Comparison of ENCODE assay signal across 17 cellular contexts in genomic region chr5:22465616-22466015, GRCh38.
DNase-seq lines count a peak whose midpoint lies in the region; ATAC-seq and TF ChIP-seq lines count a peak whose summit lies in the region.
"Had no signal": no experiment of that assay in that cellular context is flagged by ENCODE, and none has a peak within 500 bp of the region (broad histone marks: within the 10 kb centered on the region; RNA-seq: fewer than 3 reads in every experiment).

No MANE protein-coding gene starts in this region.

- TF ChIP-seq CTCF in foreskin keratinocyte (conservative IDR thresholded peaks at IDR 0.05), result no peak

- POLR2A ChIA-PET in HEK293T (lab: Yijun Ruan, JAX), result no interaction called here

- H3K27ac Mint-ChIP-seq in stimulated activated effector memory CD8-positive, alpha-beta T cell treated with anti-CD3 and anti-CD28 coated beads, Interleukin-12 subunit alpha, Interleukin-12 subunit beta, amount 100 ng/mL, for 72 hours, result no peak overlapping the region
- H3K27ac Mint-ChIP-seq: B cell; CD4-positive, alpha-beta T cell; CD8-positive, alpha-beta T cell had no signal

- H3K27ac ChIP-seq in foreskin keratinocyte, result no peak overlapping the region
- H3K27ac ChIP-seq: BLaER1 treated with 17β-estradiol and CSF1 and Interleukin-3, amounts not matched to agents 10 nM and 100 nM; C4-2B had no signal

- H3K36me3 Mint-ChIP-seq in stimulated activated effector memory CD8-positive, alpha-beta T cell treated with anti-CD3 and anti-CD28 coated beads, Interleukin-12 subunit alpha, Interleukin-12 subunit beta, amount 100 ng/mL, for 72 hours, result no peaks in the 10 kb centered on the region
- H3K36me3 Mint-ChIP-seq: CD8-positive, alpha-beta T cell had no signal

- CTCF ChIA-PET in HEK293T (lab: Yijun Ruan, JAX), result no interaction called here

- H3K4me1 ChIP-seq in foreskin keratinocyte, result no peaks in the 10 kb centered on the region
- H3K4me1 ChIP-seq: BLaER1 treated with 17β-estradiol and CSF1 and Interleukin-3, amounts not matched to agents 10 nM and 100 nM; Caco-2 had no signal

- H3K27me3 ChIP-seq in foreskin keratinocyte, result no peaks in the 10 kb centered on the region
- H3K27me3 ChIP-seq: BLaER1 treated with 17β-estradiol and CSF1 and Interleukin-3, amounts not matched to agents 10 nM and 100 nM had no signal

- H3K9me3 Mint-ChIP-seq in stimulated activated effector memory CD8-positive, alpha-beta T cell treated with anti-CD3 and anti-CD28 coated beads, Interleukin-12 subunit alpha, Interleukin-12 subunit beta, amount 100 ng/mL, for 72 hours, result peaks cover 16% of the 10 kb centered on the region

- no peak overlapping the region for H3K4me3 Mint-ChIP-seq in stimulated activated effector memory CD8-positive, alpha-beta T cell treated with anti-CD3 and anti-CD28 coated beads, Interleukin-12 subunit alpha, Interleukin-12 subunit beta, amount 100 ng/mL, for 72 hours
- H3K4me3 Mint-ChIP-seq: B cell; CD4-positive, alpha-beta T cell; CD8-positive, alpha-beta T cell had no signal

- ATAC-seq in foreskin keratinocyte, result peak; percentile 10
- peak; percentile 26 for ATAC-seq in stimulated activated effector memory CD8-positive, alpha-beta T cell treated with anti-CD3 and anti-CD28 coated beads, Interleukin-12 subunit alpha, Interleukin-12 subunit beta, amount 100 ng/mL, for 72 hours
- ATAC-seq in stimulated activated naive CD8-positive, alpha-beta T cell treated with anti-CD3 and anti-CD28 coated beads, Interleukin-15, Interleukin-2, amounts not matched to agents 100 U/mL and 50 U/mL, for 24 hours, result no peak
- no peak for ATAC-seq in HG02759 (IDR thresholded peaks at IDR 0.05; ENCODE audit: unreplicated experiment)
- ATAC-seq: CD8-positive, alpha-beta T cell had no signal

- no peak for DNase-seq in HEK293T (ENCODE audit: extremely low spot score)
- no peak for DNase-seq in foreskin keratinocyte
- no peak for DNase-seq in stimulated activated effector memory CD8-positive, alpha-beta T cell treated with anti-CD3 and anti-CD28 coated beads, Interleukin-12 subunit alpha, Interleukin-12 subunit beta, amount 100 ng/mL, for 72 hours (ENCODE audit: low spot score in 2 of 2)
- no peak for DNase-seq in SHP77 treated with DMSO at 0.1 percent for 48 hours (lab: John Stamatoyannopoulos, UW)
- no peak for DNase-seq in stimulated activated naive CD8-positive, alpha-beta T cell treated with anti-CD3 and anti-CD28 coated beads, Interleukin-15, Interleukin-2, amounts not matched to agents 100 U/mL and 50 U/mL, for 24 hours
- DNase-seq: 8988T; ACHN; Caco-2; Calu3; CD4-positive, alpha-beta T cell; CD8-positive, alpha-beta T cell; DMS79 treated with DMSO at 0.1 percent for 48 hours; GF-D8 had no signal

- H3K4me1 Mint-ChIP-seq in stimulated activated effector memory CD8-positive, alpha-beta T cell treated with anti-CD3 and anti-CD28 coated beads, Interleukin-12 subunit alpha, Interleukin-12 subunit beta, amount 100 ng/mL, for 72 hours, result no peaks in the 10 kb centered on the region
- H3K4me1 Mint-ChIP-seq: B cell had no signal

TF ChIP-seq in HEK293T, 16 proteins besides CTCF, POLR2A, EP300 and RAD21:
- no peak for TF ChIP-seq TARDBP (IDR thresholded peaks at IDR 0.05)
- TF ChIP-seq PKNOX1 (IDR thresholded peaks at IDR 0.05), result 0 out of 2 replicates have a peak, but pooled peaks have one; percentile 29
- no peak for TF ChIP-seq SUZ12 (IDR thresholded peaks at IDR 0.05)
- no peak for TF ChIP-seq LEF1 (IDR thresholded peaks at IDR 0.05; ENCODE audit: borderline replicate concordance)

Comparison
In these comparisons a context has a peak if more than half of its experiments do, and no peak if none do; other contexts are left out.
1. ATAC-seq: peak in foreskin keratinocyte (single experiment) and stimulated activated effector memory CD8-positive, alpha-beta T cell treated with anti-CD3 and anti-CD28 coated beads, Interleukin-12 subunit alpha, Interleukin-12 subunit beta, amount 100 ng/mL, for 72 hours (single experiment); none in stimulated activated naive CD8-positive, alpha-beta T cell treated with anti-CD3 and anti-CD28 coated beads, Interleukin-15, Interleukin-2, amounts not matched to agents 100 U/mL and 50 U/mL, for 24 hours (single experiment) and HG02759 (single experiment).